ENCODE assay signal across 11 cellular contexts in the genomic region with DNA sequence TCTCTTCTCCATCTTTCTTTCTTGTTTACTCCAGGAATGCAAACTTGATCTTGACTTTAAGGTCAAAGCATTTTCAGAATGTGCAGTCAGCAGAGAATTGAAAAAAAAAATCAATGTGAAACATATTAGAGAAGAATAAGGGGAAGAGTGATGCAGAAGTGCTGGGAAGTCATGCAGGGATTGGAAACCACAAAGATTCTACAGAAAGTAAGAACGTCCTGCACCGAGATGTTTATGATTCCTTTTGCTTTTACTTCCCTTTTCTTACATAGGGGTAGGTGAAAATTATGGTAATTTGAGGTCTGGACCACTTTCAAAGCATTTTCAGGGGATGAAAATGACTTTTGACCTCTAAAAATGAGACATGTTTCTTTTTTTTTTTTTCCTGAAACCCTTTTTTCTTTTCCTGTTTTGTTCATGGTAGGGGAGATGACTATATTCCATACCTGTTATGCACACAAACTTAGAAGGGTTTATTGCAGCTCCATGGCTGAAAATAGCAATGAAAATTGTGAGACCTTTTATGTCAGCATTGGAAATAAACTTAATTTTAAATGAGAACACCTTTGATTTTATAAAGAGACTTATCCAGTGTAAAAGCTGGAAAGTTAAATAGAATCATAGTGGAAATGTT.
DNase-seq lines count a peak whose midpoint lies in the region; ATAC-seq lines count a peak whose summit lies in the region.
"Had no signal": no experiment of that assay in that cellular context is flagged by ENCODE, and none has a peak within 500 bp of the region (broad histone marks: within the 10 kb centered on the region; RNA-seq: fewer than 3 reads in every experiment).

No MANE protein-coding gene starts in this region.

- no peaks in the 10 kb centered on the region for H3K36me3 ChIP-seq in neuronal stem cell (replicated peaks in 1 of 2; ENCODE audit: control insufficient read depth in 2 of 2, insufficient read depth in 2 of 2, low read length in 2 of 2)

- H4K91ac ChIP-seq in neuronal stem cell (ENCODE audit: low read depth, low read length, poor library complexity): no peak overlapping the region

- H3K4me2 ChIP-seq in neuronal stem cell (ENCODE audit: insufficient read depth, low read length, poor library complexity, severe bottlenecking): no peak overlapping the region

- DNase-seq in GDM1 (lab: John Stamatoyannopoulos, UW) (peak; percentile 17), fibroblast of gingiva (ENCODE audit: low read depth) (peak; percentile 90), GM03348 (ENCODE audit: low spot score) (no peak), neuronal stem cell (ENCODE audit: low spot score) (no peak), SK-N-DZ (ENCODE audit: low spot score) (no peak), HUDEP-2 (lab: John Stamatoyannopoulos, UW; ENCODE audit: unreplicated experiment in 76 of 76) (no peak)
- DNase-seq: activated CD4-positive, alpha-beta memory T cell treated with anti-CD3 and anti-CD28 coated beads for 36 hours; NCI-H446 had no signal

- H2BK15ac ChIP-seq in neuronal stem cell (ENCODE audit: low read length): no peak overlapping the region

- no peaks in the 10 kb centered on the region for H3K79me1 ChIP-seq in neuronal stem cell (ENCODE audit: low read depth, low read length)

- H3K18ac ChIP-seq in neuronal stem cell (ENCODE audit: low read length): no peak overlapping the region

- ATAC-seq in GM21390 (IDR thresholded peaks at IDR 0.05; ENCODE audit: unreplicated experiment) (peak; percentile 90), HG03571 (IDR thresholded peaks at IDR 0.05; ENCODE audit: unreplicated experiment) (peak; percentile 50)

- H2AK5ac ChIP-seq in neuronal stem cell (ENCODE audit: low read depth, low read length): no peak overlapping the region

- H3K9ac ChIP-seq in neuronal stem cell (ENCODE audit: low read depth, low read length, poor library complexity): no peak overlapping the region

- no peak overlapping the region for H3K4me3 ChIP-seq in neuronal stem cell (ENCODE audit: low read length in 2 of 2)
- H3K4me3 ChIP-seq: lung had no signal

- H2BK12ac ChIP-seq in neuronal stem cell (ENCODE audit: low read length): no peak overlapping the region

- peaks cover 5 to 20% of the 10 kb centered on the region in 2 donors for H3K4me1 ChIP-seq in neuronal stem cell (ENCODE audit: control insufficient read depth in 2 of 2, insufficient read depth in 1 of 2, low read depth in 1 of 2, low read length in 2 of 2)

- no peak overlapping the region for H3K23ac ChIP-seq in neuronal stem cell (ENCODE audit: low read depth, low read length, poor library complexity)

- H3K27me3 ChIP-seq in neuronal stem cell (ENCODE audit: control insufficient read depth in 3 of 3, insufficient read depth in 3 of 3, low read depth in 1 of 3, low read length in 3 of 3): no peaks in the 10 kb centered on the region

- no CpG with 5 or more reads among the region's 2 CpGs for WGBS in neuronal stem cell (ENCODE audit: extremely low coverage in 2 of 2, insufficient read length in 2 of 2, insufficient replicate concordance in 1 of 2), 2 donors

- H3K4ac ChIP-seq in neuronal stem cell (ENCODE audit: low read length): no peak overlapping the region

- H3K14ac ChIP-seq in neuronal stem cell (ENCODE audit: low read length): no peak overlapping the region

- H4K8ac ChIP-seq in neuronal stem cell (ENCODE audit: low read depth, low read length): no peak overlapping the region

- no peak overlapping the region for H3K27ac ChIP-seq in neuronal stem cell (replicated peaks; ENCODE audit: low read length)

- no peaks in the 10 kb centered on the region for H3K9me3 ChIP-seq in neuronal stem cell (replicated peaks in 1 of 2; ENCODE audit: control insufficient read depth in 2 of 2, insufficient read depth in 1 of 2, low read depth in 1 of 2, low read length in 2 of 2)

- H2BK5ac ChIP-seq in neuronal stem cell (ENCODE audit: low read length): no peak overlapping the region

- H2BK120ac ChIP-seq in neuronal stem cell (ENCODE audit: low read depth, low read length): no peak overlapping the region

- no peak overlapping the region for H2AFZ ChIP-seq in neuronal stem cell (ENCODE audit: low read length)

Comparison
In these comparisons a context has a peak if more than half of its experiments do, and no peak if none do; other contexts are left out.
1. DNase-seq: peak in GDM1 (single experiment) and fibroblast of gingiva (single experiment); none in GM03348 (single experiment), neuronal stem cell (single experiment), SK-N-DZ (single experiment) and HUDEP-2 (0 of 76).